In the genomic region with DNA sequence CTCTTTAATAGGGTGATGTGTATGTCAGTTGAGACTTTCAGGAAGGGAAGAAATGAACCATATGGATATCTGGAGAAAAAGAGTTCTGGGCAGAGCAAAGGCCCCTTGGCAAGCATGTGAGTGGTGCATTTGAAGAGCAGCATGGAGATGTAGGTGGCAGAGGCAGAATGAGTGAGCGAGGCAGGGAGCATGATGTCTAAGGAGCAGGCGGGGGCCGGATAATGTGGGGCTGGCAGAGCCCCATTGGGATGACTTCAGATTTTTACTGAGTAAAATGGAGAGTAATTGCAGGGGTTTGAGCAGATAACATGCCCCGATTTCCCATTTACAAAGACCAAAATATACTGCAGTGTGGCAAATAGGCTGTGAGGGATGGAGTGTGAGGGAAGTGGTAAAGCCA, we compare ENCODE assay signal across 22 cellular contexts.
"Had no signal": no experiment of that assay in that cellular context is flagged by ENCODE, and none has a peak within 500 bp of the region (broad histone marks: within the 10 kb centered on the region; RNA-seq: fewer than 3 reads in every experiment).

No MANE protein-coding gene starts in this region.

- DNase-seq: colonic mucosa; cortex of kidney; effector CD8-positive, alpha-beta T cell; foreskin keratinocyte; heart right ventricle; hippocampal formation; left cardiac atrium; left lung; left ventricle myocardium superior; lower lobe of right lung; mesenchymal stem cell; mucosa of descending colon; naive B cell; naive thymus-derived CD8-positive, alpha-beta T cell had no signal

- H3K27me3 Mint-ChIP-seq: dendritic cell treated with granulocyte-macrophage colony-stimulating factor and Interleukin-4, amounts not matched to agents 40 ng/mL and 50 ng/mL, for 4 days; naive B cell; naive thymus-derived CD8-positive, alpha-beta T cell had no signal

- FAIRE-seq: endothelial cell of umbilical vein, frontal cortex, islet of Langerhans, keratinocyte had no signal

- H3K27ac Mint-ChIP-seq: dendritic cell treated with granulocyte-macrophage colony-stimulating factor and Interleukin-4, amounts not matched to agents 40 ng/mL and 50 ng/mL, for 4 days; mesothelial cell of epicardium had no signal

- H3K9me3 ChIP-seq: colonic mucosa, esophagus muscularis mucosa, gastroesophageal sphincter, heart right ventricle, left lung, lower lobe of right lung, mucosa of descending colon had no signal

- H3K4me1 Mint-ChIP-seq: mesothelial cell of epicardium, naive B cell had no signal

- H3K4me3 ChIP-seq: colonic mucosa, esophagus muscularis mucosa, gastroesophageal sphincter, heart right ventricle, left lung, lower lobe of right lung, mucosa of descending colon had no signal

- H3K4me3 Mint-ChIP-seq: dendritic cell treated with granulocyte-macrophage colony-stimulating factor and Interleukin-4, amounts not matched to agents 40 ng/mL and 50 ng/mL, for 4 days; mesothelial cell of epicardium; naive B cell; naive thymus-derived CD8-positive, alpha-beta T cell had no signal

- H3K27me3 ChIP-seq: colonic mucosa, esophagus muscularis mucosa, gastroesophageal sphincter, heart right ventricle, left lung had no signal

- H3K36me3 Mint-ChIP-seq: mesothelial cell of epicardium; naive B cell; naive thymus-derived CD8-positive, alpha-beta T cell had no signal

- H3K4me1 ChIP-seq: colonic mucosa, foreskin keratinocyte, gastroesophageal sphincter, left lung, lower lobe of right lung had no signal

- ATAC-seq: foreskin keratinocyte; gastroesophageal sphincter; heart right ventricle; left cardiac atrium; left lung; left ventricle myocardium superior; lower lobe of right lung; mucosa of descending colon; naive thymus-derived CD8-positive, alpha-beta T cell had no signal

- H3K27ac ChIP-seq: colonic mucosa, esophagus muscularis mucosa, foreskin keratinocyte, gastroesophageal sphincter, heart right ventricle, left lung, lower lobe of right lung had no signal

- H3K9me3 Mint-ChIP-seq: dendritic cell treated with granulocyte-macrophage colony-stimulating factor and Interleukin-4, amounts not matched to agents 40 ng/mL and 50 ng/mL, for 4 days; naive B cell; naive thymus-derived CD8-positive, alpha-beta T cell had no signal

- H3K36me3 ChIP-seq: colonic mucosa, esophagus muscularis mucosa, gastroesophageal sphincter, heart right ventricle, left lung, lower lobe of right lung had no signal
